ENCODE assay signal across 9 cellular contexts in genomic region chr4:177047070-177047850, GRCh38.
A peak's percentile ranks its signal among the peaks of the same experiment; 100 is the strongest.
DNase-seq lines count a peak whose midpoint lies in the region; ATAC-seq, FAIRE-seq and TF ChIP-seq lines count a peak whose summit lies in the region.
"Had no signal": no experiment of that assay in that cellular context is flagged by ENCODE, and none has a peak within 500 bp of the region (broad histone marks: within the 10 kb centered on the region; RNA-seq: fewer than 3 reads in every experiment).

No MANE protein-coding gene starts in this region.

- peak overlapping the region; percentile 27 for H3K4me2 ChIP-seq in osteoblast (ENCODE audit: insufficient read depth, low read length)

- H3K27me3 ChIP-seq in osteoblast (ENCODE audit: insufficient read depth, low read length) (no peaks in the 10 kb centered on the region), vagina (no peaks in the 10 kb centered on the region)

- H3K4me3 ChIP-seq in osteoblast (ENCODE audit: insufficient read depth, low read length) (no peak overlapping the region), vagina (no peak overlapping the region)

- TF ChIP-seq CTCF in D721Med (IDR thresholded peaks at IDR 0.05; ENCODE audit: insufficient read depth, missing control alignments) (peak; percentile 93), osteoblast (IDR thresholded peaks at IDR 0.05; ENCODE audit: extremely low read depth, low read depth, low read length) (peak; percentile 92), vagina (IDR thresholded peaks at IDR 0.05) (peak; percentile 22 to 62 (median 51))

- intact Hi-C loops in vagina (cut with DNase I), result loop anchor here (10.0 kb wide), 2 partner anchors 482 to 672 kb away; no protein-coding TSS in a partner anchor

- ATAC-seq in GM19395 (IDR thresholded peaks at IDR 0.05; ENCODE audit: unreplicated experiment) (peak; percentile 87), HG03432 (IDR thresholded peaks at IDR 0.05; ENCODE audit: unreplicated experiment) (peak; percentile 82)

- no peak for DNase-seq in D721Med (ENCODE audit: insufficient read length, low spot score)
- DNase-seq in NOMO-1 (lab: John Stamatoyannopoulos, UW; ENCODE audit: unreplicated experiment in 2 of 2), result peak; percentile 37 to 52
- DNase-seq in activated T-cell treated with anti-CD3 and anti-CD28 coated beads for 48 hours (ENCODE audit: low read depth), result peak; percentile 40
- DNase-seq in fibroblast of the conjunctiva (ENCODE audit: low read depth), result peak; percentile 68
- peak; percentile 39 for DNase-seq in osteoblast (ENCODE audit: insufficient read length, low spot score, missing footprints)
- no peak for DNase-seq in vagina (ENCODE audit: extremely low spot score in 2 of 2)

- H3K9me3 ChIP-seq in osteoblast (ENCODE audit: low read depth, low read length) (no peaks in the 10 kb centered on the region), vagina (no peaks in the 10 kb centered on the region)

- H3K4me1 ChIP-seq in osteoblast (ENCODE audit: insufficient read depth, low read length), result peaks cover 20% of the 10 kb centered on the region
- H3K4me1 ChIP-seq in vagina, result no peaks in the 10 kb centered on the region

- H3K27ac ChIP-seq in osteoblast (ENCODE audit: low read depth, low read length), result peak overlapping the region; percentile 56
- H3K27ac ChIP-seq in vagina, result no peak overlapping the region
- H3K27ac ChIP-seq: epithelial cell of prostate had no signal

- no peaks in the 10 kb centered on the region for H4K20me1 ChIP-seq in osteoblast (ENCODE audit: insufficient read depth, low read length)

- FAIRE-seq in D721Med (lab: Jason Lieb, UNC), result peak; percentile 69

- no peak for TF ChIP-seq POLR2A in vagina (IDR thresholded peaks at IDR 0.05)

- H3K79me2 ChIP-seq in osteoblast (ENCODE audit: insufficient read depth, low read length), result peaks cover 20% of the 10 kb centered on the region

- H3K36me3 ChIP-seq in osteoblast (ENCODE audit: insufficient read depth, low read length) (no peaks in the 10 kb centered on the region), vagina (no peaks in the 10 kb centered on the region)

- H2AFZ ChIP-seq in osteoblast (ENCODE audit: low read length), result no peak overlapping the region

Comparison
In these comparisons a context has a peak if more than half of its experiments do, and no peak if none do; other contexts are left out.
1. DNase-seq: peak in NOMO-1 (2 of 2), activated T-cell treated with anti-CD3 and anti-CD28 coated beads for 48 hours (single experiment), fibroblast of the conjunctiva (single experiment) and osteoblast (single experiment); none in D721Med (single experiment) and vagina (0 of 2).
2. Peak in every context shown above with its lines, with median percentiles within 50 percentile points of each other: CTCF ChIP-seq.